In genomic region chr14:22773162-22774010, GRCh38 we compare ENCODE assay signal across 1 cellular context.
TF ChIP-seq lines count a peak whose summit lies in the region.

No MANE protein-coding gene starts in this region.

TF ChIP-seq in GM12878, 131 proteins besides CTCF, POLR2A, EP300 and RAD21:
- no peak for TF ChIP-seq NFXL1 (IDR thresholded peaks at IDR 0.05; ENCODE audit: borderline replicate concordance)
- TF ChIP-seq HDAC2 (IDR thresholded peaks at IDR 0.05) = no peak
- no peak for TF ChIP-seq CBFB (IDR thresholded peaks at IDR 0.05; ENCODE audit: low read depth)
